ENCODE assay signal across 8 cellular contexts in the genomic region with DNA sequence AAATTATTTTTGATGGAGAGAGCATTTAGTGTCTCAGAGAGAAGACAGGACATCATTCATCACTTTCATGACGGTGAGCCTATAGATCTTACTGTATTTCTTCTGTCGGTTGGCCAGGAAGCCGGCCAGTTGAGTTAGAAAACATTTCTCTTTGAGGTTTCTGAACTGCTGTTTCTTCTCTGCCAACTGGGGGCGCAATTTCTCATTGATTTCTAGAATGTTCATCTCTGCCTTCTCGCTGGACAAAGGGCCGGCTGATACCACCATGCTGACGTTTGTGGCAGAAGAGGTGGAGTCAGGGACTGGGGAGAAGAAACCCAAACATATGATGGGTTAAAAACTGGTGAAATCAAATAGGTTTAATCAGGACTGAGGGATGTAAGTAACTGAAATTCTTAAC. TPM values are rescaled to one million over a fixed set of nuclear protein-coding genes. Genes with fewer than 3 reads are reported as not detected.
DNase-seq lines count a peak whose midpoint lies in the region; ATAC-seq, FAIRE-seq and TF ChIP-seq lines count a peak whose summit lies in the region.
"Not testable (repeated sequence)": the region's sequence is repeated elsewhere in the genome, so short reads cannot be mapped to it uniquely, and the experiment has no call there.

No MANE protein-coding gene starts in this region.

- not testable (repeated sequence) for H3K36me3 Mint-ChIP-seq in WTC11; astrocyte (ENCODE audit: low read depth, unreplicated experiment); nephron progenitor cell (ENCODE audit: low read depth)

- POLR2A ChIA-PET in WTC11 (lab: Charles Lee): not testable (repeated sequence)

- FAIRE-seq in astrocyte (lab: Jason Lieb, UNC): not testable (repeated sequence)

- H3K79me2 ChIP-seq in OCI-LY3 (ENCODE audit: low read length); astrocyte (ENCODE audit: insufficient read depth, low read length): not testable (repeated sequence)

- H3K9me3 ChIP-seq in BE2C; OCI-LY3 (ENCODE audit: insufficient read depth, low read length); astrocyte (ENCODE audit: insufficient read depth, low read depth, low read length): not testable (repeated sequence)

- not testable (repeated sequence) for H4K20me1 ChIP-seq in OCI-LY3 (ENCODE audit: insufficient read depth, low read length); astrocyte (ENCODE audit: insufficient read depth, low read length)

- H3K4me3 ChIP-seq in BE2C (ENCODE audit: low read depth, low read length); OCI-LY3 (ENCODE audit: low read length); astrocyte (ENCODE audit: insufficient read depth, low read depth, low read length); epithelial cell of esophagus (ENCODE audit: low read length): not testable (repeated sequence)

- H3K27ac Mint-ChIP-seq in WTC11; astrocyte (ENCODE audit: unreplicated experiment); nephron progenitor cell: not testable (repeated sequence)

- H3K27me3 ChIP-seq in BE2C; OCI-LY3 (ENCODE audit: low read depth, low read length); astrocyte (ENCODE audit: insufficient read depth, low read length): not testable (repeated sequence)

- DNase-seq in BE2C (peak; percentile 17), WTC11 (ENCODE audit: low spot score) (peak; percentile 20), nephron progenitor cell (peak; percentile 21)
- not testable (repeated sequence) for DNase-seq in GM13977 (ENCODE audit: low spot score); astrocyte (ENCODE audit: low read depth); epithelial cell of esophagus (ENCODE audit: low read depth)
- peak; percentile 26 for DNase-seq in stimulated activated CD8-positive, alpha-beta memory T cell treated with anti-CD3 and anti-CD28 coated beads, Interleukin-4, amount 100 ng/mL, for 48 hours

- not testable (repeated sequence) for H3K36me3 ChIP-seq in BE2C; OCI-LY3 (replicated peaks; ENCODE audit: low read depth, low read length); astrocyte (ENCODE audit: insufficient read depth, low read length)

- CTCF ChIA-PET in WTC11 (lab: Charles Lee): not testable (repeated sequence)

- H3K4me3 Mint-ChIP-seq in WTC11; astrocyte (ENCODE audit: unreplicated experiment); nephron progenitor cell: not testable (repeated sequence)

- not testable (repeated sequence) for H3K4me2 ChIP-seq in OCI-LY3 (ENCODE audit: low read length); astrocyte (ENCODE audit: low read length)

- not testable (repeated sequence) for H3K9ac ChIP-seq in OCI-LY3 (ENCODE audit: low read length); astrocyte (ENCODE audit: low read length)

- ATAC-seq in WTC11: not testable (repeated sequence)

- H2AFZ ChIP-seq in OCI-LY3 (ENCODE audit: low read depth, low read length); astrocyte (ENCODE audit: low read depth, low read length): not testable (repeated sequence)

- H3K9me3 Mint-ChIP-seq in WTC11; astrocyte (ENCODE audit: unreplicated experiment); nephron progenitor cell: not testable (repeated sequence)

- H3K4me1 Mint-ChIP-seq in WTC11; astrocyte (ENCODE audit: low read depth, unreplicated experiment); nephron progenitor cell: not testable (repeated sequence)

- TF ChIP-seq CTCF in BE2C (IDR thresholded peaks at IDR 0.05; ENCODE audit: low read depth, low read length); WTC11 (IDR thresholded peaks at IDR 0.05); nephron progenitor cell (IDR thresholded peaks at IDR 0.05): not testable (repeated sequence)
- TF ChIP-seq CTCF in GM13977 (IDR thresholded peaks at IDR 0.05; ENCODE audit: extremely low read depth, insufficient read depth, missing control alignments): peak; percentile 28
- TF ChIP-seq CTCF in OCI-LY3 (IDR thresholded peaks at IDR 0.05; ENCODE audit: low read depth, low read length): peak; percentile 12; the same call in 1 of the 2 replicates
- TF ChIP-seq CTCF in astrocyte (IDR thresholded peaks at IDR 0.05; ENCODE audit: insufficient read depth, low read depth, low read length): peak; percentile 6
- peak; percentile 16 for TF ChIP-seq CTCF in epithelial cell of esophagus (IDR thresholded peaks at IDR 0.05; ENCODE audit: insufficient read depth, low read depth, low read length, missing control alignments)

- H3K27ac ChIP-seq in OCI-LY3 (ENCODE audit: low read length); astrocyte (ENCODE audit: low read depth, low read length): not testable (repeated sequence)

- in situ Hi-C loops in GM13977 (cut with MboI; ENCODE audit: low pct_unique_long_range_greater_than_20kb, low sequenced_read_pairs, unreplicated experiment): not testable (repeated sequence)

- not testable (repeated sequence) for H3K4me1 ChIP-seq in BE2C; OCI-LY3 (ENCODE audit: low read length); astrocyte (ENCODE audit: insufficient read depth, low read length)

- not testable (repeated sequence) for H3K27me3 Mint-ChIP-seq in WTC11 (ENCODE audit: low read depth); astrocyte (ENCODE audit: low read depth, unreplicated experiment); nephron progenitor cell (ENCODE audit: low read depth, poor library complexity)

RNA-seq across cellular contexts. Expression of gene NBPF15, which starts 21.7 kb away (rescaled TPM):
- 53.6 TPM for polyA plus RNA-seq in BE2C (2012; ENCODE audit: insufficient read depth, insufficient read length, low read depth)
- total RNA-seq in WTC11 (2021): 13.1 to 16.3 TPM (median 15.2 TPM) in 3 replicates
- total RNA-seq in astrocyte: 47.6 and 49.0 TPM in 2 replicates
